In the genomic region with DNA sequence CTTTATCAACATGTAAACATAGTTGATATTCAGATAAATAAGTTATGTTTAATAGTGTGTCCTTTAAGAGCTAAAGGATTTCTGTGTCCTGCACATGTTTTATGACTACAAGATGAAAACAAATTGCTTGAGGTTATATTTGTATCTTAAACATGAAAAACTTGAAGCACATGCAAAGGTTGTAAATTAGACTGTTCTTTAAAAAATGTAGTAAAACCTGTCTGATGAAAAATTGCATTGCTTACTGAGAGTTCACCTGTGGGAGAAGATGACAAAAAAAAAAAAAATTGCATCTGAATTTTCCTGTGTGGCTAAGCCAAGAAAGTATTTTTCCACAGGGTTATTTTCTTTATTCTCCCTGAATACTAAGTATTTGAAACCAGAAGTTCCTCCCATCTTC, we compare ENCODE assay signal across 15 cellular contexts. TPM values are rescaled to one million over a fixed set of nuclear protein-coding genes. Genes with fewer than 3 reads are reported as not detected.
DNase-seq lines count a peak whose midpoint lies in the region; ATAC-seq, FAIRE-seq and TF ChIP-seq lines count a peak whose summit lies in the region.
"Had no signal": no experiment of that assay in that cellular context is flagged by ENCODE, and none has a peak within 500 bp of the region (broad histone marks: within the 10 kb centered on the region; RNA-seq: fewer than 3 reads in every experiment).

No MANE protein-coding gene starts in this region.

- DNase-seq in PC-3 (peak; percentile 54), mesothelial cell of epicardium (ENCODE audit: low spot score in 2 of 2, unreplicated experiment in 2 of 2) (no peak), thyroid gland (no peak), kidney (no peak), left lobe of liver (ENCODE audit: low spot score) (no peak), natural killer cell (no peak)
- DNase-seq: CD8-positive, alpha-beta T cell; COR-L47; DMS153; GF-D8 had no signal

- H3K4me3 ChIP-seq in PC-3 (ENCODE audit: low read length) = no peak overlapping the region
- H3K4me3 ChIP-seq in thyroid gland (replicated peaks in 1 of 3) = no peak overlapping the region
- H3K4me3 ChIP-seq in kidney (ENCODE audit: low read length in 2 of 2) = no peak overlapping the region
- H3K4me3 ChIP-seq: A549 had no signal

- H3K27me3 ChIP-seq in PC-3 (ENCODE audit: low read length) (no peaks in the 10 kb centered on the region), thyroid gland (no peaks in the 10 kb centered on the region)

- H2AFZ ChIP-seq in PC-3 (ENCODE audit: low read length) = no peak overlapping the region

- no peaks in the 10 kb centered on the region for H4K20me1 ChIP-seq in PC-3 (ENCODE audit: low read length)

- H3K4me3 Mint-ChIP-seq in mesothelial cell of epicardium (no peak overlapping the region), natural killer cell (no peak overlapping the region)
- H3K4me3 Mint-ChIP-seq: CD14-positive monocyte; CD8-positive, alpha-beta T cell had no signal

- H3K27me3 Mint-ChIP-seq in mesothelial cell of epicardium (ENCODE audit: low read depth) (no peaks in the 10 kb centered on the region), natural killer cell (ENCODE audit: low read depth in 2 of 2) (no peaks in the 10 kb centered on the region)

- peaks cover 31% of the 10 kb centered on the region for H3K36me3 Mint-ChIP-seq in mesothelial cell of epicardium
- peaks cover 9% of the 10 kb centered on the region for H3K36me3 Mint-ChIP-seq in natural killer cell

- no peak overlapping the region for H3K4me2 ChIP-seq in PC-3 (ENCODE audit: low read length)
- H3K4me2 ChIP-seq: A549 had no signal

- CTCF ChIA-PET in PC-3 (lab: Charles Lee) = no interaction called here

- H3K4me1 Mint-ChIP-seq in mesothelial cell of epicardium = peaks cover 53% of the 10 kb centered on the region
- H3K4me1 Mint-ChIP-seq in natural killer cell = no peaks in the 10 kb centered on the region
- H3K4me1 Mint-ChIP-seq: CD14-positive monocyte had no signal

- TF ChIP-seq POLR2A in thyroid gland (IDR thresholded peaks at IDR 0.05) = no peak

- intact Hi-C loops in PC-3 (cut with micrococcal nuclease) (no loop called here), thyroid gland (cut with DNase I) (no loop called here), kidney (cut with DNase I) (no loop called here), natural killer cell (cut with micrococcal nuclease) (no loop called here)

- H3K36me3 ChIP-seq in PC-3 (ENCODE audit: low read depth, low read length) = no peaks in the 10 kb centered on the region; the same call in none of the 2 replicates
- peaks cover 0 to 3% of the 10 kb centered on the region in 2 donors for H3K36me3 ChIP-seq in thyroid gland
- H3K36me3 ChIP-seq in kidney (ENCODE audit: control insufficient read depth in 1 of 2, insufficient read depth in 2 of 2, low read length in 2 of 2) = no peaks in the 10 kb centered on the region

- no peak overlapping the region for H3K9ac ChIP-seq in PC-3 (ENCODE audit: low read length)
- H3K9ac ChIP-seq in kidney (ENCODE audit: low read length in 2 of 2) = no peak overlapping the region

- ATAC-seq in PC-3 (peak; percentile 27; the same call in 1 of the 2 replicates), left lobe of liver (no peak), natural killer cell (no peak)
- ATAC-seq: A549; CD8-positive, alpha-beta T cell; HCT116 had no signal

- H3K27ac Mint-ChIP-seq in mesothelial cell of epicardium = peak overlapping the region; percentile 26
- no peak overlapping the region for H3K27ac Mint-ChIP-seq in natural killer cell
- H3K27ac Mint-ChIP-seq: CD14-positive monocyte; CD8-positive, alpha-beta T cell had no signal

- H3K9me2 ChIP-seq in PC-3 (replicated peaks; ENCODE audit: low read length) = no peaks in the 10 kb centered on the region

- no TSS peak for BruUV-seq in PC-3 (replicated peaks; lab: Mats Ljungman, UMichigan)

- no peaks in the 10 kb centered on the region for H3F3A ChIP-seq in PC-3 (ENCODE audit: low read length, unreplicated experiment)

- POLR2A ChIA-PET in PC-3 (lab: Charles Lee; ENCODE audit: unreplicated experiment) = no interaction called here

- H3K79me2 ChIP-seq in PC-3 (ENCODE audit: low read length) = no peaks in the 10 kb centered on the region

- H3K27ac ChIP-seq in PC-3 (ENCODE audit: low read length) = no peak overlapping the region
- H3K27ac ChIP-seq in thyroid gland = peak overlapping the region; percentile 69 to 93 (median 83)
- H3K27ac ChIP-seq in kidney (ENCODE audit: low read depth in 2 of 2, low read length in 2 of 2) = no peak overlapping the region
- H3K27ac ChIP-seq: A549 had no signal

- H3K9me3 ChIP-seq in PC-3 (ENCODE audit: low read length) = no peaks in the 10 kb centered on the region
- no peaks in the 10 kb centered on the region for H3K9me3 ChIP-seq in thyroid gland
- no peaks in the 10 kb centered on the region for H3K9me3 ChIP-seq in kidney (ENCODE audit: control insufficient read depth in 1 of 2, low read length in 2 of 2)
- H3K9me3 ChIP-seq: A549 had no signal

- H3K9me3 Mint-ChIP-seq in mesothelial cell of epicardium = peaks cover 25% of the 10 kb centered on the region
- H3K9me3 Mint-ChIP-seq in natural killer cell = no peaks in the 10 kb centered on the region
- H3K9me3 Mint-ChIP-seq: CD8-positive, alpha-beta T cell had no signal

- no peak for TF ChIP-seq CTCF in PC-3 (conservative IDR thresholded peaks at IDR 0.05; ENCODE audit: low read depth, low read length)
- TF ChIP-seq CTCF in mesothelial cell of epicardium (IDR thresholded peaks at IDR 0.05; ENCODE audit: unreplicated experiment) = no peak
- no peak for TF ChIP-seq CTCF in thyroid gland (IDR thresholded peaks at IDR 0.05)
- no peak for TF ChIP-seq CTCF in kidney (IDR thresholded peaks at IDR 0.05; ENCODE audit: borderline replicate concordance, extremely low read depth, insufficient read depth)
- TF ChIP-seq CTCF in natural killer cell (IDR thresholded peaks at IDR 0.05) = no peak

- H3K4me1 ChIP-seq in PC-3 (ENCODE audit: insufficient read depth, low read length) = peaks cover 12% of the 10 kb centered on the region; the same call in 1 of the 2 replicates
- peaks cover 15 to 25% of the 10 kb centered on the region in 2 donors for H3K4me1 ChIP-seq in thyroid gland
- no peaks in the 10 kb centered on the region for H3K4me1 ChIP-seq in kidney (ENCODE audit: control insufficient read depth in 1 of 2, insufficient read depth in 1 of 2, low read depth in 1 of 2, low read length in 2 of 2)
- H3K4me1 ChIP-seq: A549 had no signal

- FAIRE-seq in A204.1 (lab: Jason Lieb, UNC) = peak; percentile 9
- FAIRE-seq in kidney (lab: Jason Lieb, UNC) = no peak
- FAIRE-seq: A549, D721Med had no signal

RNA-seq across cellular contexts. Expression of gene LMO7, which starts 25.7 kb away (rescaled TPM):
- total RNA-seq in PC-3 (2014; rRNA removed) (83.6 and 107 TPM in 2 replicates), mesothelial cell of epicardium (52.5 to 60.8 TPM (median 53.8 TPM) in 3 replicates), thyroid gland (100 to 1,000 TPM; 129 to 218 (median 185) TPM), kidney (138 TPM), left lobe of liver (52.0 TPM), natural killer cell (10 to 100 TPM in 1 of 3 donors, 1 to 10 TPM in 2; 5.5 to 10.4 (median 7.9) TPM)
- polyA plus RNA-seq in kidney (ENCODE audit: insufficient read depth, low read depth, low replicate concordance) = 44.0 TPM

Comparison
In these comparisons a context has a peak if more than half of its experiments do, and no peak if none do; other contexts are left out.
1. H3K27ac ChIP-seq: peak in thyroid gland (3 of 3); none in PC-3 (single experiment) and kidney (0 of 2).